Comparison of ENCODE assay signal across 1 cellular context in genomic region chr15:101626729-101627128, GRCh38. TPM values are rescaled to one million over a fixed set of nuclear protein-coding genes. Genes with fewer than 3 reads are reported as not detected.
DNase-seq lines count a peak whose midpoint lies in the region; ATAC-seq, FAIRE-seq and TF ChIP-seq lines count a peak whose summit lies in the region.
"Not testable (repeated sequence)": the region's sequence is repeated elsewhere in the genome, so short reads cannot be mapped to it uniquely, and the experiment has no call there.

No MANE protein-coding gene starts in this region.

- intact Hi-C loops in HepG2 (cut with micrococcal nuclease; ENCODE audit: unreplicated experiment): not testable (repeated sequence)

- not testable (repeated sequence) for H2AFZ ChIP-seq in HepG2 (ENCODE audit: low read length)

- not testable (repeated sequence) for FAIRE-seq in HepG2 (lab: Jason Lieb, UNC)

- not testable (repeated sequence) for H3K9me3 ChIP-seq in HepG2 (ENCODE audit: low read length)

- H3K4me2 ChIP-seq in HepG2 (ENCODE audit: low read depth, low read length): not testable (repeated sequence)

- not testable (repeated sequence) for H4K20me1 ChIP-seq in HepG2 (ENCODE audit: insufficient read depth, low read length)

- CTCF ChIA-PET in HepG2 (lab: Yijun Ruan, JAX; ENCODE audit: low intra/inter-chr PET ratio, low total read pairs): not testable (repeated sequence)

- H3K4me1 ChIP-seq in HepG2 (ENCODE audit: insufficient read depth, low read length): peaks cover 30% of the 10 kb centered on the region

- not testable (repeated sequence) for H3K9ac ChIP-seq in HepG2 (ENCODE audit: insufficient read depth, low read depth, low read length)

- peak overlapping the region in 1 of 3 experiments; percentile 31; a peak in 1 of 6 replicates for H3K4me3 ChIP-seq in HepG2 (replicated peaks in 1 of 3; ENCODE audit: insufficient read depth in 1 of 3, low read depth in 2 of 3, low read length in 3 of 3)

- not testable (repeated sequence) for TF ChIP-seq RAD21 in HepG2 (CRISPR knock-in tag; IDR thresholded peaks at IDR 0.05)

- POLR2A ChIA-PET in HepG2 (lab: Yijun Ruan, JAX): interaction anchor here (1.1 to 2.7 kb wide), 3 partner anchors 10 to 99 kb away, joined by 3 to 12 read pairs (median 10); no protein-coding TSS in a partner anchor

- TF ChIP-seq POLR2A in HepG2 (IDR thresholded peaks at IDR 0.05; ENCODE audit: insufficient read depth in 1 of 2, low read depth in 2 of 2, low read length in 2 of 2): not testable (repeated sequence)

- not testable (repeated sequence) for TF ChIP-seq EP300 in HepG2 (IDR thresholded peaks at IDR 0.05; ENCODE audit: low read depth in 2 of 2, low read length in 2 of 2); HepG2 (CRISPR knock-in tag; IDR thresholded peaks at IDR 0.05; ENCODE audit: borderline replicate concordance)

- not testable (repeated sequence) for H3K27me3 ChIP-seq in HepG2 (ENCODE audit: control insufficient read depth in 1 of 2, insufficient read depth in 2 of 2, low read length in 2 of 2)

- WGBS in HepG2 (ENCODE audit: low lambda C conversion rate): 0% methylated on average over 1 of the region's 15 CpGs

- TF ChIP-seq CTCF in HepG2 (CRISPR knock-in tag; IDR thresholded peaks at IDR 0.05): not testable (repeated sequence)

- in situ Hi-C loops in HepG2 (cut with HindIII; ENCODE audit: extremely low pct_ligation_motif_present, low pct_unique_long_range_greater_than_20kb): not testable (repeated sequence)

- not testable (repeated sequence) for H3K36me3 ChIP-seq in HepG2 (replicated peaks in 1 of 2; ENCODE audit: control insufficient read depth in 1 of 2, insufficient read depth in 2 of 2, low read length in 2 of 2)

- not testable (repeated sequence) for H3K27ac ChIP-seq in HepG2 (ENCODE audit: extremely low read length, insufficient read depth, low read length)

- not testable (repeated sequence) for DNase-seq in HepG2 (ENCODE audit: low spot score)

- peaks cover 46% of the 10 kb centered on the region for H3K79me2 ChIP-seq in HepG2 (ENCODE audit: insufficient read depth, low read length)

- not testable (repeated sequence) for BruUV-seq in HepG2 (replicated peaks; lab: Mats Ljungman, UMichigan)

- not testable (repeated sequence) for ATAC-seq in HepG2

TF ChIP-seq in HepG2, 621 proteins besides CTCF, POLR2A, EP300 and RAD21 (continues in another document):
- 0 out of 2 replicates have a peak, but pooled peaks have one; percentile 21 for TF ChIP-seq TBX2 (CRISPR knock-in tag; IDR thresholded peaks at IDR 0.05; ENCODE audit: borderline replicate concordance)
- TF ChIP-seq, protein P1, sequence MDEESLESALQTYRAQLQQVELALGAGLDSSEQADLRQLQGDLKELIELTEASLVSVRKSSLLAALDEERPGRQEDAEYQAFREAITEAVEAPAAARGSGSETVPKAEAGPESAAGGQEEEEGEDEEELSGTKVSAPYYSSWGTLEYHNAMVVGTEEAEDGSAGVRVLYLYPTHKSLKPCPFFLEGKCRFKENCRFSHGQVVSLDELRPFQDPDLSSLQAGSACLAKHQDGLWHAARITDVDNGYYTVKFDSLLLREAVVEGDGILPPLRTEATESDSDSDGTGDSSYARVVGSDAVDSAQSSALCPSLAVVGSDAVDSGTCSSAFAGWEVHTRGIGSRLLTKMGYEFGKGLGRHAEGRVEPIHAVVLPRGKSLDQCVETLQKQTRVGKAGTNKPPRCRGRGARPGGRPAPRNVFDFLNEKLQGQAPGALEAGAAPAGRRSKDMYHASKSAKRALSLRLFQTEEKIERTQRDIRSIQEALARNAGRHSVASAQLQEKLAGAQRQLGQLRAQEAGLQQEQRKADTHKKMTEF (CRISPR knock-in tag; IDR thresholded peaks at IDR 0.05): peak; percentile 46; the same call in 1 of the 2 replicates
- peak; percentile 61 for TF ChIP-seq SALL1 (CRISPR knock-in tag; IDR thresholded peaks at IDR 0.05)
- 0 out of 2 replicates have a peak, but pooled peaks have one; percentile 12 for TF ChIP-seq PITX1 (CRISPR knock-in tag; IDR thresholded peaks at IDR 0.05)
- TF ChIP-seq FOXK1 (CRISPR knock-in tag; IDR thresholded peaks at IDR 0.05; ENCODE audit: borderline replicate concordance, low read depth): 0 out of 2 replicates have a peak, but pooled peaks have one; percentile 15
- TF ChIP-seq, protein P2, sequence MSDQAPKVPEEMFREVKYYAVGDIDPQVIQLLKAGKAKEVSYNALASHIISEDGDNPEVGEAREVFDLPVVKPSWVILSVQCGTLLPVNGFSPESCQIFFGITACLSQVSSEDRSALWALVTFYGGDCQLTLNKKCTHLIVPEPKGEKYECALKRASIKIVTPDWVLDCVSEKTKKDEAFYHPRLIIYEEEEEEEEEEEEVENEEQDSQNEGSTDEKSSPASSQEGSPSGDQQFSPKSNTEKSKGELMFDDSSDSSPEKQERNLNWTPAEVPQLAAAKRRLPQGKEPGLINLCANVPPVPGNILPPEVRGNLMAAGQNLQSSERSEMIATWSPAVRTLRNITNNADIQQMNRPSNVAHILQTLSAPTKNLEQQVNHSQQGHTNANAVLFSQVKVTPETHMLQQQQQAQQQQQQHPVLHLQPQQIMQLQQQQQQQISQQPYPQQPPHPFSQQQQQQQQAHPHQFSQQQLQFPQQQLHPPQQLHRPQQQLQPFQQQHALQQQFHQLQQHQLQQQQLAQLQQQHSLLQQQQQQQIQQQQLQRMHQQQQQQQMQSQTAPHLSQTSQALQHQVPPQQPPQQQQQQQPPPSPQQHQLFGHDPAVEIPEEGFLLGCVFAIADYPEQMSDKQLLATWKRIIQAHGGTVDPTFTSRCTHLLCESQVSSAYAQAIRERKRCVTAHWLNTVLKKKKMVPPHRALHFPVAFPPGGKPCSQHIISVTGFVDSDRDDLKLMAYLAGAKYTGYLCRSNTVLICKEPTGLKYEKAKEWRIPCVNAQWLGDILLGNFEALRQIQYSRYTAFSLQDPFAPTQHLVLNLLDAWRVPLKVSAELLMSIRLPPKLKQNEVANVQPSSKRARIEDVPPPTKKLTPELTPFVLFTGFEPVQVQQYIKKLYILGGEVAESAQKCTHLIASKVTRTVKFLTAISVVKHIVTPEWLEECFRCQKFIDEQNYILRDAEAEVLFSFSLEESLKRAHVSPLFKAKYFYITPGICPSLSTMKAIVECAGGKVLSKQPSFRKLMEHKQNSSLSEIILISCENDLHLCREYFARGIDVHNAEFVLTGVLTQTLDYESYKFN (CRISPR knock-in tag; conservative IDR thresholded peaks at IDR 0.05): peak; percentile 63
- TF ChIP-seq, protein P3, sequence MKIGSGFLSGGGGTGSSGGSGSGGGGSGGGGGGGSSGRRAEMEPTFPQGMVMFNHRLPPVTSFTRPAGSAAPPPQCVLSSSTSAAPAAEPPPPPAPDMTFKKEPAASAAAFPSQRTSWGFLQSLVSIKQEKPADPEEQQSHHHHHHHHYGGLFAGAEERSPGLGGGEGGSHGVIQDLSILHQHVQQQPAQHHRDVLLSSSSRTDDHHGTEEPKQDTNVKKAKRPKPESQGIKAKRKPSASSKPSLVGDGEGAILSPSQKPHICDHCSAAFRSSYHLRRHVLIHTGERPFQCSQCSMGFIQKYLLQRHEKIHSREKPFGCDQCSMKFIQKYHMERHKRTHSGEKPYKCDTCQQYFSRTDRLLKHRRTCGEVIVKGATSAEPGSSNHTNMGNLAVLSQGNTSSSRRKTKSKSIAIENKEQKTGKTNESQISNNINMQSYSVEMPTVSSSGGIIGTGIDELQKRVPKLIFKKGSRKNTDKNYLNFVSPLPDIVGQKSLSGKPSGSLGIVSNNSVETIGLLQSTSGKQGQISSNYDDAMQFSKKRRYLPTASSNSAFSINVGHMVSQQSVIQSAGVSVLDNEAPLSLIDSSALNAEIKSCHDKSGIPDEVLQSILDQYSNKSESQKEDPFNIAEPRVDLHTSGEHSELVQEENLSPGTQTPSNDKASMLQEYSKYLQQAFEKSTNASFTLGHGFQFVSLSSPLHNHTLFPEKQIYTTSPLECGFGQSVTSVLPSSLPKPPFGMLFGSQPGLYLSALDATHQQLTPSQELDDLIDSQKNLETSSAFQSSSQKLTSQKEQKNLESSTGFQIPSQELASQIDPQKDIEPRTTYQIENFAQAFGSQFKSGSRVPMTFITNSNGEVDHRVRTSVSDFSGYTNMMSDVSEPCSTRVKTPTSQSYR (CRISPR knock-in tag; IDR thresholded peaks at IDR 0.05; ENCODE audit: borderline replicate concordance): peak; percentile 95

RNA-seq across cellular contexts. Expression of gene TM2D3, which starts 25.5 kb away (rescaled TPM):
- 17.8 and 31.1 TPM in 2 replicates for total RNA-seq in HepG2 (2016; rRNA removed; fragmentation: Illumina TruSeq; extraction: Trizol)
- 8.6 and 9.5 TPM in 2 replicates for total RNA-seq in HepG2 (2016; cell fraction: cytosol; rRNA removed; fragmentation: Illumina TruSeq; extraction: Trizol; ENCODE audit: low read depth)
- total RNA-seq in HepG2 (2016; cell fraction: insoluble cytoplasmic fraction; rRNA removed; fragmentation: Illumina TruSeq; extraction: Trizol): 21.0 and 33.6 TPM in 2 replicates
- total RNA-seq in HepG2 (2016; cell fraction: membrane; rRNA removed; fragmentation: Illumina TruSeq; extraction: Trizol): 14.2 and 16.6 TPM in 2 replicates
- 36.0 and 40.5 TPM in 2 replicates for total RNA-seq in HepG2 (2016; cell fraction: nucleus; rRNA removed; fragmentation: Illumina TruSeq; extraction: Trizol)
- 70.6 and 72.7 TPM in 2 replicates for polyA plus RNA-seq in HepG2 (2011; rRNA removed)
- 57.2 and 64.0 TPM in 2 replicates for polyA plus RNA-seq in HepG2 (2011; cell fraction: cytosol; rRNA removed)
- polyA plus RNA-seq in HepG2 (2011; cell fraction: nucleus; rRNA removed): 46.5 and 49.1 TPM in 2 replicates
- 54.2 and 56.1 TPM in 2 replicates for polyA plus RNA-seq in HepG2 (2012)
- 3.8 TPM in 2 replicates for polyA plus RNA-seq in HepG2 (2016; cell fraction: cytosol; fragmentation: Illumina TruSeq; extraction: Trizol; ENCODE audit: low read depth)
- 18.7 and 22.3 TPM in 2 replicates for polyA plus RNA-seq in HepG2 (2016; cell fraction: insoluble cytoplasmic fraction; fragmentation: Illumina TruSeq; extraction: Trizol; ENCODE audit: low read depth)
- polyA plus RNA-seq in HepG2 (2016; cell fraction: membrane; fragmentation: Illumina TruSeq; extraction: Trizol; ENCODE audit: low read depth): 5.8 and 6.3 TPM in 2 replicates
- 52.3 and 55.0 TPM in 2 replicates for polyA plus RNA-seq in HepG2 (2016; cell fraction: nucleus; fragmentation: Illumina TruSeq; extraction: Trizol; ENCODE audit: insufficient read depth, low read depth)
- polyA minus RNA-seq in HepG2 (2011; rRNA and poly(A)+ RNA removed; ENCODE audit: low replicate concordance): 48.9 and 62.2 TPM in 2 replicates
- 32.5 and 41.6 TPM in 2 replicates for polyA minus RNA-seq in HepG2 (2011; cell fraction: cytosol; rRNA and poly(A)+ RNA removed)
- 114 and 124 TPM in 2 replicates for polyA minus RNA-seq in HepG2 (2011; cell fraction: nucleus; rRNA and poly(A)+ RNA removed)
